8 cellular contexts compared by ENCODE assay signal in the genomic region with DNA sequence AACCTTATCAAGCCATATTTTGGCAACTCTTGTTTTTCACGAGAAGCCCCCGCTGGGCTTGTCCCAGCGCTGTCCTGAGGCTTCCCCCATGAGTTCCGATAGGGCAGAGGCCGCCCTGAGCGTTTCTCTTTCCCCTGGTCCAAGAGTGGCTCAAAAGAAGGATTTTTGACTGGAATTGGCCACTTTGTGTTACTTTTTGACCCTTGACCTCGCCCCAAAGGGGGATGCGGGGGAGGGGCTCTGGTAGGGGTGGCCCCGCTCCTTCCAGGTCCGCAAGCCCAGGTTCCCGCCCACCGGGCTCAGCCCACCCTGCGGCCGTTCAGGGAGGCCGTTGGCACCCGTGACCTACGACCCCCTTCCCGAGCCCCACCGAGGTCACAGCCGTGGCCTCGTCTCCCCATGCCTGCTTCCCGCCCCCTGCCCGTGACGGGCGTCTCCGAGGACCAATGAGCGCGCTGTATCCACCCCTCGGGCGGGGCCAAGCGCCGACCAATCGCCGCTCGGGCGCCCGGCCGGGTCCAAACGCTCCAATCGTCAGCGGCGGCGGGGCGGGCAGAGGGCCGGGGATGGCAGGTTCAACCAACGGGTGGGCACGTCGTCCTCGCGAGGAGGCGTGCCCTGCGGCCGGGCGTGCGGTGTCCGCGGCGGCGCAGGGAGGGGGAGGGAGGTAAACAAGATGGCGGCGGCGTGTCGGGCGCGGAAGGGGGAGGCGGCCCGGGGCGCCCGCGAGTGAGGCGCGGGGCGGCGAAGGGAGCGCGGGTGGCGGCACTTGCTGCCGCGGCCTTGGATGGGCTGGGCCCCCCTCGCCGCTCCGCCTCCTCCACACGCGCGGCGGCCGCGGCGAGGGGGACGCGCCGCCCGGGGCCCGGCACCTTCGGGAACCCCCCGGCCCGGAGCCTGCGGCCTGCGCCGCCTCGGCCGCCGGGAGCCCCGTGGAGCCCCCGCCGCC. TPM values are rescaled to one million over a fixed set of nuclear protein-coding genes. Genes with fewer than 3 reads are reported as not detected.
DNase-seq lines count a peak whose midpoint lies in the region; ATAC-seq and TF ChIP-seq lines count a peak whose summit lies in the region.

STK11 (plus strand) TSS at position 665 of the 949 bp plus-strand sequence. CDS start 1,136 bp downstream, outside the sequence.

- CTCF ChIA-PET in Caco-2 (lab: Charles Lee) = no interaction called here

- TF ChIP-seq CTCF in Caco-2 (IDR thresholded peaks at IDR 0.05; ENCODE audit: insufficient read depth in 1 of 2, low read depth in 1 of 2, low read length in 1 of 2, severe bottlenecking in 1 of 2, unreplicated experiment in 1 of 2) (no peak), endodermal cell (conservative IDR thresholded peaks at IDR 0.05) (no peak)

- peaks cover 18% of the 10 kb centered on the region for H3K4me1 ChIP-seq in Caco-2
- H3K4me1 ChIP-seq in HUES48 (ENCODE audit: control insufficient read depth, insufficient read depth, low read length) = peaks cover 4% of the 10 kb centered on the region; the same call in 1 of the 2 replicates
- H3K4me1 ChIP-seq in NT2/D1 (ENCODE audit: insufficient read depth, insufficient read length) = peaks cover 16% of the 10 kb centered on the region
- H3K4me1 ChIP-seq in endodermal cell (ENCODE audit: control insufficient read depth, insufficient read depth, low read length) = no peaks in the 10 kb centered on the region
- peaks cover 21% of the 10 kb centered on the region for H3K4me1 ChIP-seq in mesodermal cell (ENCODE audit: control insufficient read depth, insufficient read depth, low read length, poor library complexity, severe bottlenecking)

- peaks cover 10% of the 10 kb centered on the region for H3K4me1 Mint-ChIP-seq in Caco-2 (ENCODE audit: low read depth, unreplicated experiment)
- peaks cover 6% of the 10 kb centered on the region for H3K4me1 Mint-ChIP-seq in endodermal cell

- no peaks in the 10 kb centered on the region for H3K27me3 ChIP-seq in Caco-2 (replicated peaks; ENCODE audit: control insufficient read depth, insufficient read depth, low read length)
- no peaks in the 10 kb centered on the region for H3K27me3 ChIP-seq in HUES48 (ENCODE audit: control insufficient read depth, insufficient read depth, low read length)
- H3K27me3 ChIP-seq in NT2/D1 (ENCODE audit: insufficient read depth, insufficient read length) = peaks cover 3% of the 10 kb centered on the region
- no peaks in the 10 kb centered on the region for H3K27me3 ChIP-seq in endodermal cell (ENCODE audit: control insufficient read depth, insufficient read depth, low read length, poor library complexity, severe bottlenecking)

- 3 to 6% methylated on average over 32 to 105 of the region's 106 CpGs for WGBS in endodermal cell (ENCODE audit: insufficient coverage in 1 of 2, insufficient read length in 1 of 2), 2 experiments
- 4 to 9% methylated on average over 38 to 74 of the region's 106 CpGs for WGBS in mesodermal cell (ENCODE audit: insufficient coverage in 2 of 2), 2 experiments

- intact Hi-C loops in Caco-2 (cut with micrococcal nuclease; ENCODE audit: unreplicated experiment) = no loop called here

- H3K9me3 ChIP-seq in Caco-2 = no peaks in the 10 kb centered on the region
- H3K9me3 ChIP-seq in HUES48 (ENCODE audit: control insufficient read depth, insufficient read depth, low read length) = no peaks in the 10 kb centered on the region
- no peaks in the 10 kb centered on the region for H3K9me3 ChIP-seq in NT2/D1 (ENCODE audit: insufficient read depth, low read length)
- H3K9me3 ChIP-seq in endodermal cell (ENCODE audit: control insufficient read depth, low read length) = no peaks in the 10 kb centered on the region
- no peaks in the 10 kb centered on the region for H3K9me3 ChIP-seq in mesodermal cell (ENCODE audit: control insufficient read depth, low read length)

- no peaks in the 10 kb centered on the region for H3K9me3 Mint-ChIP-seq in Caco-2 (ENCODE audit: unreplicated experiment)
- no peaks in the 10 kb centered on the region for H3K9me3 Mint-ChIP-seq in endodermal cell

- H3K36me3 Mint-ChIP-seq in Caco-2 (ENCODE audit: insufficient read depth, unreplicated experiment) = peaks cover 7% of the 10 kb centered on the region
- peaks cover 10% of the 10 kb centered on the region for H3K36me3 Mint-ChIP-seq in endodermal cell (ENCODE audit: low read depth)

- H3K36me3 ChIP-seq in Caco-2 (ENCODE audit: control insufficient read depth, insufficient read depth, low read length) = peaks cover 3% of the 10 kb centered on the region; the same call in 1 of the 2 replicates
- H3K36me3 ChIP-seq in HUES48 (ENCODE audit: control insufficient read depth, insufficient read depth, low read length) = peaks cover 6% of the 10 kb centered on the region; the same call in 1 of the 2 replicates
- H3K36me3 ChIP-seq in NT2/D1 (ENCODE audit: insufficient read depth, insufficient read length, low read length) = peaks cover 27% of the 10 kb centered on the region
- peaks cover 13% of the 10 kb centered on the region for H3K36me3 ChIP-seq in endodermal cell (ENCODE audit: control insufficient read depth, insufficient read depth, low read length)
- peaks cover 25% of the 10 kb centered on the region for H3K36me3 ChIP-seq in mesodermal cell (ENCODE audit: control insufficient read depth, insufficient read depth, low read length)

- POLR2A ChIA-PET in Caco-2 (lab: Charles Lee) = no interaction called here

- peak; percentile 90 for ATAC-seq in GM21381 (IDR thresholded peaks at IDR 0.05; ENCODE audit: unreplicated experiment)

- H3K27me3 Mint-ChIP-seq in Caco-2 (ENCODE audit: insufficient read depth, unreplicated experiment) = no peaks in the 10 kb centered on the region
- H3K27me3 Mint-ChIP-seq in endodermal cell (ENCODE audit: insufficient read depth) = no peaks in the 10 kb centered on the region

- peak within 1 kb of the TSS; percentile 77 for H3K27ac Mint-ChIP-seq in Caco-2 (ENCODE audit: unreplicated experiment)
- peak within 1 kb of the TSS; percentile 74 for H3K27ac Mint-ChIP-seq in endodermal cell

- BruUV-seq in Caco-2 (replicated peaks; lab: Mats Ljungman, UMichigan) = TSS peak; percentile 44

- peak within 1 kb of the TSS; percentile 88 for H3K4me3 Mint-ChIP-seq in Caco-2 (ENCODE audit: unreplicated experiment)
- peak within 1 kb of the TSS; percentile 87 for H3K4me3 Mint-ChIP-seq in endodermal cell

- DNase-seq in Caco-2 (peak; percentile 98 to 99), NT2/D1 (ENCODE audit: low read depth, low spot score) (peak; percentile 95), endodermal cell (peak; percentile 100)
- peak; percentile 97 for DNase-seq in activated CD8-positive, alpha-beta memory T cell treated with anti-CD3 and anti-CD28 coated beads, Interleukin-2, amount 50 U/mL, for 24 hours (ENCODE audit: extremely low read depth)
- peak; percentile 99 for DNase-seq in stimulated activated CD8-positive, alpha-beta memory T cell treated with anti-CD3 and anti-CD28 coated beads, Interleukin-15, amount 100 ng/mL, for 24 hours (ENCODE audit: low read depth)

- peak within 1 kb of the TSS; percentile 36; the same call in 1 of the 2 replicates for H3K9ac ChIP-seq in HUES48 (ENCODE audit: low read depth, low read length)
- H3K9ac ChIP-seq in NT2/D1 (ENCODE audit: insufficient read length, low read depth) = peak within 1 kb of the TSS; percentile 93
- H3K9ac ChIP-seq in endodermal cell (ENCODE audit: extremely low read depth, low read length, poor library complexity, severe bottlenecking) = peak within 1 kb of the TSS; percentile 60

- H3K4me3 ChIP-seq in Caco-2 (ENCODE audit: low read depth, low read length) (peak within 1 kb of the TSS; percentile 71), HUES48 (ENCODE audit: low read depth, low read length) (peak within 1 kb of the TSS; percentile 83), NT2/D1 (ENCODE audit: insufficient read length, low read depth) (peak within 1 kb of the TSS; percentile 73), endodermal cell (ENCODE audit: low read length) (peak within 1 kb of the TSS; percentile 94), mesodermal cell (ENCODE audit: extremely low read depth, insufficient read depth, low read length, poor library complexity, severe bottlenecking) (peak within 1 kb of the TSS; percentile 76)

- H3K27ac ChIP-seq in HUES48 (ENCODE audit: low read depth, low read length) (peak within 1 kb of the TSS; percentile 80), endodermal cell (ENCODE audit: low read depth, low read length) (no peak within 1 kb of the TSS), mesodermal cell (ENCODE audit: low read depth, low read length, severe bottlenecking) (peak within 1 kb of the TSS; percentile 53)

RNA-seq across cellular contexts. Expression of gene STK11, which starts in this region (rescaled TPM):
- total RNA-seq in Caco-2 (2022) (56.7 and 58.1 TPM in 2 replicates), endodermal cell (10 to 100 TPM; 78.8 to 81.4 TPM)
- polyA plus RNA-seq in endodermal cell (2013, experiment 1 of 2) = 44.7 TPM
- polyA plus RNA-seq in endodermal cell (2013, experiment 2 of 2) = 46.8 TPM
- 51.9 TPM for polyA plus RNA-seq in mesodermal cell (2013, experiment 1 of 2)
- polyA plus RNA-seq in mesodermal cell (2013, experiment 2 of 2) = 51.1 TPM

Comparison
In these comparisons a context has a peak if more than half of its experiments do, and no peak if none do; other contexts are left out.
1. H3K9ac ChIP-seq: peak in every context shown above with its lines; median percentile 93 in NT2/D1; 60 in endodermal cell; 36 in HUES48.